In the genomic region with DNA sequence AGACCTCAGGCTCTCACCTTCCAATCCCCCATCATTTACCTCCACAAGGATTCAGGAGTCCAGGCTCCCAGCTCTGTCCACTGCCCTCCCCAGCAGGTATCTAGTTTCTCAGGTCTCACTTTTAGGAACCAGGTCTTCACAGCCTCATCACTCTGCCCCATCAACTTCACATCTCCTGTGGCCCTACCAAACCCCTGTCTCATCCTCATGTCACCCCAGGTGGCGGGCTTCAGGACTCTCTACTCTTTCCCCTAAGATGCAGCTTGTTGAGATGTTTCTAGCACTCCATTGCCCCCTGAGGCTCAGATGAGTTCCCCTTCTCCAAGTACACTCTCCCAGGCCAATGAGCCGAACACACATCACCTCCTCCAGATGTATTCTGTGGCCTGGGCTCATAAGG, we compare ENCODE assay signal across 1 cellular context.
TF ChIP-seq lines count a peak whose summit lies in the region.

No MANE protein-coding gene starts in this region.

TF ChIP-seq in GM23338, 12 proteins besides CTCF, POLR2A, EP300 and RAD21:
- TF ChIP-seq POLR2AphosphoS5 (IDR thresholded peaks at IDR 0.05; ENCODE audit: low read depth) (no peak), EZH2 (IDR thresholded peaks at IDR 0.05; ENCODE audit: low read depth, unreplicated experiment) (no peak), ZNF114 (CRISPR knock-in tag; IDR thresholded peaks at IDR 0.05) (no peak), CREB1 (CRISPR knock-in tag; IDR thresholded peaks at IDR 0.05; ENCODE audit: low read depth) (no peak), STAT1 (IDR thresholded peaks at IDR 0.05; ENCODE audit: unreplicated experiment) (no peak), JUNB (IDR thresholded peaks at IDR 0.05; ENCODE audit: unreplicated experiment) (no peak), EZH2phosphoT487 (IDR thresholded peaks at IDR 0.05; ENCODE audit: unreplicated experiment) (no peak), ZNF331 (CRISPR knock-in tag; IDR thresholded peaks at IDR 0.05; ENCODE audit: low read depth) (no peak), NANOG (IDR thresholded peaks at IDR 0.05; ENCODE audit: borderline replicate concordance) (no peak)
- TF ChIP-seq, protein P1, sequence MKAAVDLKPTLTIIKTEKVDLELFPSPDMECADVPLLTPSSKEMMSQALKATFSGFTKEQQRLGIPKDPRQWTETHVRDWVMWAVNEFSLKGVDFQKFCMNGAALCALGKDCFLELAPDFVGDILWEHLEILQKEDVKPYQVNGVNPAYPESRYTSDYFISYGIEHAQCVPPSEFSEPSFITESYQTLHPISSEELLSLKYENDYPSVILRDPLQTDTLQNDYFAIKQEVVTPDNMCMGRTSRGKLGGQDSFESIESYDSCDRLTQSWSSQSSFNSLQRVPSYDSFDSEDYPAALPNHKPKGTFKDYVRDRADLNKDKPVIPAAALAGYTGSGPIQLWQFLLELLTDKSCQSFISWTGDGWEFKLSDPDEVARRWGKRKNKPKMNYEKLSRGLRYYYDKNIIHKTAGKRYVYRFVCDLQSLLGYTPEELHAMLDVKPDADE (IDR thresholded peaks at IDR 0.05), result no peak
- TF ChIP-seq, protein P2, sequence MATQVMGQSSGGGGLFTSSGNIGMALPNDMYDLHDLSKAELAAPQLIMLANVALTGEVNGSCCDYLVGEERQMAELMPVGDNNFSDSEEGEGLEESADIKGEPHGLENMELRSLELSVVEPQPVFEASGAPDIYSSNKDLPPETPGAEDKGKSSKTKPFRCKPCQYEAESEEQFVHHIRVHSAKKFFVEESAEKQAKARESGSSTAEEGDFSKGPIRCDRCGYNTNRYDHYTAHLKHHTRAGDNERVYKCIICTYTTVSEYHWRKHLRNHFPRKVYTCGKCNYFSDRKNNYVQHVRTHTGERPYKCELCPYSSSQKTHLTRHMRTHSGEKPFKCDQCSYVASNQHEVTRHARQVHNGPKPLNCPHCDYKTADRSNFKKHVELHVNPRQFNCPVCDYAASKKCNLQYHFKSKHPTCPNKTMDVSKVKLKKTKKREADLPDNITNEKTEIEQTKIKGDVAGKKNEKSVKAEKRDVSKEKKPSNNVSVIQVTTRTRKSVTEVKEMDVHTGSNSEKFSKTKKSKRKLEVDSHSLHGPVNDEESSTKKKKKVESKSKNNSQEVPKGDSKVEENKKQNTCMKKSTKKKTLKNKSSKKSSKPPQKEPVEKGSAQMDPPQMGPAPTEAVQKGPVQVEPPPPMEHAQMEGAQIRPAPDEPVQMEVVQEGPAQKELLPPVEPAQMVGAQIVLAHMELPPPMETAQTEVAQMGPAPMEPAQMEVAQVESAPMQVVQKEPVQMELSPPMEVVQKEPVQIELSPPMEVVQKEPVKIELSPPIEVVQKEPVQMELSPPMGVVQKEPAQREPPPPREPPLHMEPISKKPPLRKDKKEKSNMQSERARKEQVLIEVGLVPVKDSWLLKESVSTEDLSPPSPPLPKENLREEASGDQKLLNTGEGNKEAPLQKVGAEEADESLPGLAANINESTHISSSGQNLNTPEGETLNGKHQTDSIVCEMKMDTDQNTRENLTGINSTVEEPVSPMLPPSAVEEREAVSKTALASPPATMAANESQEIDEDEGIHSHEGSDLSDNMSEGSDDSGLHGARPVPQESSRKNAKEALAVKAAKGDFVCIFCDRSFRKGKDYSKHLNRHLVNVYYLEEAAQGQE (IDR thresholded peaks at IDR 0.05; ENCODE audit: unreplicated experiment), result no peak
- TF ChIP-seq, protein P3, sequence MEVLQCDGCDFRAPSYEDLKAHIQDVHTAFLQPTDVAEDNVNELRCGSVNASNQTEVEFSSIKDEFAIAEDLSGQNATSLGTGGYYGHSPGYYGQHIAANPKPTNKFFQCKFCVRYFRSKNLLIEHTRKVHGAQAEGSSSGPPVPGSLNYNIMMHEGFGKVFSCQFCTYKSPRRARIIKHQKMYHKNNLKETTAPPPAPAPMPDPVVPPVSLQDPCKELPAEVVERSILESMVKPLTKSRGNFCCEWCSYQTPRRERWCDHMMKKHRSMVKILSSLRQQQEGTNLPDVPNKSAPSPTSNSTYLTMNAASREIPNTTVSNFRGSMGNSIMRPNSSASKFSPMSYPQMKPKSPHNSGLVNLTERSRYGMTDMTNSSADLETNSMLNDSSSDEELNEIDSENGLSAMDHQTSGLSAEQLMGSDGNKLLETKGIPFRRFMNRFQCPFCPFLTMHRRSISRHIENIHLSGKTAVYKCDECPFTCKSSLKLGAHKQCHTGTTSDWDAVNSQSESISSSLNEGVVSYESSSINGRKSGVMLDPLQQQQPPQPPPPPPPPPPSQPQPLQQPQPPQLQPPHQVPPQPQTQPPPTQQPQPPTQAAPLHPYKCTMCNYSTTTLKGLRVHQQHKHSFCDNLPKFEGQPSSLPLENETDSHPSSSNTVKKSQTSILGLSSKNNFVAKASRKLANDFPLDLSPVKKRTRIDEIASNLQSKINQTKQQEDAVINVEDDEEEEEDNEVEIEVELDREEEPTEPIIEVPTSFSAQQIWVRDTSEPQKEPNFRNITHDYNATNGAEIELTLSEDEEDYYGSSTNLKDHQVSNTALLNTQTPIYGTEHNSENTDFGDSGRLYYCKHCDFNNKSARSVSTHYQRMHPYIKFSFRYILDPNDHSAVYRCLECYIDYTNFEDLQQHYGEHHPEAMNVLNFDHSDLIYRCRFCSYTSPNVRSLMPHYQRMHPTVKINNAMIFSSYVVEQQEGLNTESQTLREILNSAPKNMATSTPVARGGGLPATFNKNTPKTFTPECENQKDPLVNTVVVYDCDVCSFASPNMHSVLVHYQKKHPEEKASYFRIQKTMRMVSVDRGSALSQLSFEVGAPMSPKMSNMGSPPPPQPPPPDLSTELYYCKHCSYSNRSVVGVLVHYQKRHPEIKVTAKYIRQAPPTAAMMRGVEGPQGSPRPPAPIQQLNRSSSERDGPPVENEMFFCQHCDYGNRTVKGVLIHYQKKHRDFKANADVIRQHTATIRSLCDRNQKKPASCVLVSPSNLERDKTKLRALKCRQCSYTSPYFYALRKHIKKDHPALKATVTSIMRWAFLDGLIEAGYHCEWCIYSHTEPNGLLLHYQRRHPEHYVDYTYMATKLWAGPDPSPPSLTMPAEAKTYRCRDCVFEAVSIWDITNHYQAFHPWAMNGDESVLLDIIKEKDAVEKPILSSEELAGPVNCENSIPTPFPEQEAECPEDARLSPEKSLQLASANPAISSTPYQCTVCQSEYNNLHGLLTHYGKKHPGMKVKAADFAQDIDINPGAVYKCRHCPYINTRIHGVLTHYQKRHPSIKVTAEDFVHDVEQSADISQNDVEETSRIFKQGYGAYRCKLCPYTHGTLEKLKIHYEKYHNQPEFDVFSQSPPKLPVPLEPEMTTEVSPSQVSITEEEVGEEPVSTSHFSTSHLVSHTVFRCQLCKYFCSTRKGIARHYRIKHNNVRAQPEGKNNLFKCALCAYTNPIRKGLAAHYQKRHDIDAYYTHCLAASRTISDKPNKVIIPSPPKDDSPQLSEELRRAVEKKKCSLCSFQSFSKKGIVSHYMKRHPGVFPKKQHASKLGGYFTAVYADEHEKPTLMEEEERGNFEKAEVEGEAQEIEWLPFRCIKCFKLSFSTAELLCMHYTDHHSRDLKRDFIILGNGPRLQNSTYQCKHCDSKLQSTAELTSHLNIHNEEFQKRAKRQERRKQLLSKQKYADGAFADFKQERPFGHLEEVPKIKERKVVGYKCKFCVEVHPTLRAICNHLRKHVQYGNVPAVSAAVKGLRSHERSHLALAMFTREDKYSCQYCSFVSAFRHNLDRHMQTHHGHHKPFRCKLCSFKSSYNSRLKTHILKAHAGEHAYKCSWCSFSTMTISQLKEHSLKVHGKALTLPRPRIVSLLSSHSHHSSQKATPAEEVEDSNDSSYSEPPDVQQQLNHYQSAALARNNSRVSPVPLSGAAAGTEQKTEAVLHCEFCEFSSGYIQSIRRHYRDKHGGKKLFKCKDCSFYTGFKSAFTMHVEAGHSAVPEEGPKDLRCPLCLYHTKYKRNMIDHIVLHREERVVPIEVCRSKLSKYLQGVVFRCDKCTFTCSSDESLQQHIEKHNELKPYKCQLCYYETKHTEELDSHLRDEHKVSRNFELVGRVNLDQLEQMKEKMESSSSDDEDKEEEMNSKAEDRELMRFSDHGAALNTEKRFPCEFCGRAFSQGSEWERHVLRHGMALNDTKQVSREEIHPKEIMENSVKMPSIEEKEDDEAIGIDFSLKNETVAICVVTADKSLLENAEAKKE (CRISPR knock-in tag; IDR thresholded peaks at IDR 0.05), result no peak
